Comparison of ENCODE assay signal across 26 cellular contexts in genomic region chr7:101904019-101904418, GRCh38.
"Had no signal": no experiment of that assay in that cellular context is flagged by ENCODE, and none has a peak within 500 bp of the region (broad histone marks: within the 10 kb centered on the region; RNA-seq: fewer than 3 reads in every experiment).

No MANE protein-coding gene starts in this region.

- H3K4me3 ChIP-seq: lower lobe of right lung, pancreas, prostate gland, skin epidermis, tibial nerve, uterus had no signal

- FAIRE-seq: keratinocyte, pancreas had no signal

- H3K9me3 ChIP-seq: lower lobe of right lung, pancreas, prostate gland, tibial nerve, uterus had no signal

- H3K4me3 Mint-ChIP-seq: naive thymus-derived CD8-positive, alpha-beta T cell; nephron; neural crest cell; stimulated activated effector memory CD8-positive, alpha-beta T cell treated with anti-CD3 and anti-CD28 coated beads, Interleukin-12 subunit alpha, Interleukin-12 subunit beta, amount 100 ng/mL, for 72 hours; stimulated activated naive CD8-positive, alpha-beta T cell treated with anti-CD3 and anti-CD28 coated beads, Interleukin-15, amount 100 ng/mL, for 72 hours; type B pancreatic cell had no signal

- H3K27me3 Mint-ChIP-seq: naive thymus-derived CD8-positive, alpha-beta T cell; stimulated activated naive CD8-positive, alpha-beta T cell treated with anti-CD3 and anti-CD28 coated beads, Interleukin-15, amount 100 ng/mL, for 72 hours; type B pancreatic cell had no signal

- H3K27ac ChIP-seq: lower lobe of right lung, pancreas, prostate gland, skin epidermis, tibial nerve had no signal

- DNase-seq: hippocampal formation; kidney glomerular epithelial cell; left cardiac atrium; lower lobe of right lung; mammary epithelial cell; mesenchymal stem cell; naive thymus-derived CD8-positive, alpha-beta T cell; nucleus accumbens; pancreas; posterior cingulate gyrus; retina; right cardiac atrium; stimulated activated CD4-positive, alpha-beta T cell treated with anti-CD3 and anti-CD28 coated beads, Interleukin-4, amount 100 ng/mL, for 24 hours; stimulated activated naive CD4-positive, alpha-beta T cell treated with Interleukin-2 at 50 U/mL for 16 hours; stimulated activated naive CD8-positive, alpha-beta T cell treated with anti-CD3 and anti-CD28 coated beads, Interleukin-15, amount 100 ng/mL, for 72 hours; uterus had no signal

- H3K9me3 Mint-ChIP-seq: naive thymus-derived CD8-positive, alpha-beta T cell; nephron; neural crest cell; stimulated activated effector memory CD8-positive, alpha-beta T cell treated with anti-CD3 and anti-CD28 coated beads, Interleukin-12 subunit alpha, Interleukin-12 subunit beta, amount 100 ng/mL, for 72 hours; stimulated activated naive CD8-positive, alpha-beta T cell treated with anti-CD3 and anti-CD28 coated beads, Interleukin-15, amount 100 ng/mL, for 72 hours; type B pancreatic cell had no signal

- H3K27ac Mint-ChIP-seq: naive thymus-derived CD8-positive, alpha-beta T cell; nephron; stimulated activated effector memory CD8-positive, alpha-beta T cell treated with anti-CD3 and anti-CD28 coated beads, Interleukin-12 subunit alpha, Interleukin-12 subunit beta, amount 100 ng/mL, for 72 hours; type B pancreatic cell had no signal

- H3K36me3 ChIP-seq: lower lobe of right lung, pancreas, prostate gland, tibial nerve, uterus had no signal

- H3K36me3 Mint-ChIP-seq: stimulated activated effector memory CD8-positive, alpha-beta T cell treated with anti-CD3 and anti-CD28 coated beads, Interleukin-12 subunit alpha, Interleukin-12 subunit beta, amount 100 ng/mL, for 72 hours had no signal

- ATAC-seq: left cardiac atrium; left lobe of liver; naive thymus-derived CD8-positive, alpha-beta T cell; pancreas; right cardiac atrium; sciatic nerve; stimulated activated effector memory CD8-positive, alpha-beta T cell treated with anti-CD3 and anti-CD28 coated beads, Interleukin-12 subunit alpha, Interleukin-12 subunit beta, amount 100 ng/mL, for 72 hours; stimulated activated naive CD8-positive, alpha-beta T cell treated with anti-CD3 and anti-CD28 coated beads, Interleukin-15, amount 100 ng/mL, for 72 hours had no signal

- H3K27me3 ChIP-seq: pancreas, tibial nerve, uterus had no signal
